ENCODE assay signal across 15 cellular contexts in genomic region chr6:106538145-106538544, GRCh38.
DNase-seq lines count a peak whose midpoint lies in the region; ATAC-seq and TF ChIP-seq lines count a peak whose summit lies in the region.
"Had no signal": no experiment of that assay in that cellular context is flagged by ENCODE, and none has a peak within 500 bp of the region (broad histone marks: within the 10 kb centered on the region; RNA-seq: fewer than 3 reads in every experiment).

No MANE protein-coding gene starts in this region.

- no peaks in the 10 kb centered on the region for H3K9me3 Mint-ChIP-seq in chondrocyte (ENCODE audit: low read depth)

- DNase-seq in Right ventricle myocardium superior (no peak), left ventricle myocardium superior (no peak), left colon (no peak), chondrocyte (ENCODE audit: low spot score) (no peak), NCI-H510A treated with DMSO at 0.1 percent for 48 hours (lab: John Stamatoyannopoulos, UW) (no peak), islet precursor cell (no peak)
- DNase-seq: activated gamma-delta T cell treated with Interleukin-2 at 50 U/mL for 16 hours; NCI-H1092; NCI-H2107; NCI-H774; sigmoid colon; stimulated activated CD4-positive, alpha-beta T cell treated with anti-CD3 and anti-CD28 coated beads, Interleukin-2, amount 100 ng/mL, for 24 hours had no signal

- H3K4me2 ChIP-seq in OCI-LY3 (ENCODE audit: low read length): peak overlapping the region; percentile 77

- no peaks in the 10 kb centered on the region for H3K27me3 ChIP-seq in OCI-LY3 (ENCODE audit: low read depth, low read length)
- H3K27me3 ChIP-seq: sigmoid colon had no signal

- TF ChIP-seq CTCF in OCI-LY3 (IDR thresholded peaks at IDR 0.05; ENCODE audit: low read depth, low read length) (no peak), chondrocyte (IDR thresholded peaks at IDR 0.05) (no peak)

- no peaks in the 10 kb centered on the region for H3K27me3 Mint-ChIP-seq in chondrocyte (ENCODE audit: low read depth)

- intact Hi-C loops in Right ventricle myocardium superior (cut with DNase I) (no loop called here), left ventricle myocardium superior (cut with micrococcal nuclease) (no loop called here), left colon (cut with DNase I, micrococcal nuclease) (no loop called here)

- peaks cover 37% of the 10 kb centered on the region for H3K36me3 ChIP-seq in OCI-LY3 (replicated peaks; ENCODE audit: low read depth, low read length)
- H3K36me3 ChIP-seq: sigmoid colon had no signal

- peaks cover 37% of the 10 kb centered on the region for H3K79me2 ChIP-seq in OCI-LY3 (ENCODE audit: low read length)

- H2AFZ ChIP-seq in OCI-LY3 (ENCODE audit: low read depth, low read length): no peak overlapping the region

- peaks cover 53% of the 10 kb centered on the region for H3K4me1 ChIP-seq in OCI-LY3 (ENCODE audit: low read length)
- H3K4me1 ChIP-seq: sigmoid colon had no signal

- H3K4me3 Mint-ChIP-seq in chondrocyte (ENCODE audit: unreplicated experiment): no peak overlapping the region

- no peaks in the 10 kb centered on the region for H3K36me3 Mint-ChIP-seq in chondrocyte (ENCODE audit: low read depth)

- H4K20me1 ChIP-seq in OCI-LY3 (ENCODE audit: insufficient read depth, low read length): no peaks in the 10 kb centered on the region

- no peaks in the 10 kb centered on the region for H3K9me3 ChIP-seq in OCI-LY3 (ENCODE audit: insufficient read depth, low read length)
- H3K9me3 ChIP-seq: sigmoid colon had no signal

- peak overlapping the region; percentile 74; the same call in 1 of the 2 replicates for H3K9ac ChIP-seq in OCI-LY3 (ENCODE audit: low read length)

- no peak overlapping the region for H3K27ac Mint-ChIP-seq in chondrocyte (ENCODE audit: unreplicated experiment)

- no peak overlapping the region for H3K4me3 ChIP-seq in OCI-LY3 (ENCODE audit: low read length)
- H3K4me3 ChIP-seq: sigmoid colon had no signal

- H3K27ac ChIP-seq in OCI-LY3 (ENCODE audit: low read length): peak overlapping the region; percentile 99
- H3K27ac ChIP-seq: sigmoid colon had no signal

- ATAC-seq in Right ventricle myocardium superior (ENCODE audit: poor library complexity) (peak; percentile 58), left ventricle myocardium superior (no peak), left colon (peak; percentile 72), GM18505 (IDR thresholded peaks at IDR 0.05; ENCODE audit: unreplicated experiment) (no peak)
- ATAC-seq: SK-N-SH treated with all-trans-retinoic acid at 6 μM for 48 hours had no signal

- no peak for TF ChIP-seq POLR2A in GM18505 (IDR thresholded peaks at IDR 0.05; ENCODE audit: borderline replicate concordance, extremely low read depth, insufficient read depth, insufficient read length)

- H3K4me1 Mint-ChIP-seq in chondrocyte (ENCODE audit: low read depth): peaks cover 6% of the 10 kb centered on the region

Comparison
In these comparisons a context has a peak if more than half of its experiments do, and no peak if none do; other contexts are left out.
1. ATAC-seq: peak in Right ventricle myocardium superior (single experiment) and left colon (single experiment); none in left ventricle myocardium superior (single experiment) and GM18505 (single experiment).